In the genomic region with DNA sequence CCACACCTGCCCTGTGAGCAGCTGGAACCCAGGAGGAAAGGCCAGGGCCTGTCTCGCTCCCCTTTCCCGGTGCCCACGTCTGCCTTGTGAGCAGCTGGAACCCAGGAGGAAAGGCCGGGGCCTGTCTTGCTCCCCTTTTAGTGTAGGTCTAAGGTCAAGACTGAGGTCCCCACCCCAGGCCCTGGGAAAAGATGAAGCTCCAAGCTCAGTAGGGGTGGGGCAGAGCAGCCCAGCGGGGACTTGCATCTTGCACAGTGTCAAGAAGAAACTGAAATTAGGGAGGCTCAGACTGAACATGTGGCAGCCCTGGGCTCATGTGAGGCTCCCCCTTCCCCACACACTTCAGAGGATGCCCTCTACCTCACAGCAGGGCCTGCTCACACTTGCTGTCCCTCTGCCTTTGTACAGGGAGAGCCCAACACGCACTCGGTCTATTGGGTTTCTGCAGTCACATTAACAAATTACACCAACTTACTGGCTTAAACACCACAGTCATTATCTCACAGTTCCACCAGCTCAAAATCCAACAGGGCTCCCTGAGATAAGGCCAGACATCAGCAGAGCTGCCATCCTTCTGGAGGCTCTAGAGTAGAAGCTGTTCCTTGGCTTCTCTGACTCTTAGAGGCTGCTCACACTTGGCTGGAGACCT, we compare ENCODE assay signal across 1 cellular context.
TF ChIP-seq lines count a peak whose summit lies in the region.

No MANE protein-coding gene starts in this region.

TF ChIP-seq in K562, 482 proteins besides CTCF, POLR2A, EP300 and RAD21 (continued from another document and continues in another):
- TF ChIP-seq, protein P1, sequence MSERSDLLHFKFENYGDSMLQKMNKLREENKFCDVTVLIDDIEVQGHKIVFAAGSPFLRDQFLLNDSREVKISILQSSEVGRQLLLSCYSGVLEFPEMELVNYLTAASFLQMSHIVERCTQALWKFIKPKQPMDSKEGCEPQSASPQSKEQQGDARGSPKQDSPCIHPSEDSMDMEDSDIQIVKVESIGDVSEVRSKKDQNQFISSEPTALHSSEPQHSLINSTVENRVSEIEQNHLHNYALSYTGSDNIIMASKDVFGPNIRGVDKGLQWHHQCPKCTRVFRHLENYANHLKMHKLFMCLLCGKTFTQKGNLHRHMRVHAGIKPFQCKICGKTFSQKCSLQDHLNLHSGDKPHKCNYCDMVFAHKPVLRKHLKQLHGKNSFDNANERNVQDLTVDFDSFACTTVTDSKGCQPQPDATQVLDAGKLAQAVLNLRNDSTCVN (CRISPR knock-in tag; IDR thresholded peaks at IDR 0.05), result no peak
- no peak for TF ChIP-seq MCM2 (IDR thresholded peaks at IDR 0.05; ENCODE audit: low read depth)
- no peak for TF ChIP-seq MECOM (CRISPR knock-in tag; IDR thresholded peaks at IDR 0.05)
- TF ChIP-seq, protein P2, sequence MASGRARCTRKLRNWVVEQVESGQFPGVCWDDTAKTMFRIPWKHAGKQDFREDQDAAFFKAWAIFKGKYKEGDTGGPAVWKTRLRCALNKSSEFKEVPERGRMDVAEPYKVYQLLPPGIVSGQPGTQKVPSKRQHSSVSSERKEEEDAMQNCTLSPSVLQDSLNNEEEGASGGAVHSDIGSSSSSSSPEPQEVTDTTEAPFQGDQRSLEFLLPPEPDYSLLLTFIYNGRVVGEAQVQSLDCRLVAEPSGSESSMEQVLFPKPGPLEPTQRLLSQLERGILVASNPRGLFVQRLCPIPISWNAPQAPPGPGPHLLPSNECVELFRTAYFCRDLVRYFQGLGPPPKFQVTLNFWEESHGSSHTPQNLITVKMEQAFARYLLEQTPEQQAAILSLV (tag; IDR thresholded peaks at IDR 0.05), result no peak
- peak; percentile 69 for TF ChIP-seq SMARCC2 (IDR thresholded peaks at IDR 0.05; ENCODE audit: low read depth)
- TF ChIP-seq MYNN (IDR thresholded peaks at IDR 0.05), result 0 out of 2 replicates have a peak, but pooled peaks have one; percentile 35
- TF ChIP-seq MYNN (CRISPR knock-in tag; IDR thresholded peaks at IDR 0.05), result no peak
- no peak for TF ChIP-seq ZNF57 (CRISPR knock-in tag; IDR thresholded peaks at IDR 0.05)
- TF ChIP-seq, protein P3, sequence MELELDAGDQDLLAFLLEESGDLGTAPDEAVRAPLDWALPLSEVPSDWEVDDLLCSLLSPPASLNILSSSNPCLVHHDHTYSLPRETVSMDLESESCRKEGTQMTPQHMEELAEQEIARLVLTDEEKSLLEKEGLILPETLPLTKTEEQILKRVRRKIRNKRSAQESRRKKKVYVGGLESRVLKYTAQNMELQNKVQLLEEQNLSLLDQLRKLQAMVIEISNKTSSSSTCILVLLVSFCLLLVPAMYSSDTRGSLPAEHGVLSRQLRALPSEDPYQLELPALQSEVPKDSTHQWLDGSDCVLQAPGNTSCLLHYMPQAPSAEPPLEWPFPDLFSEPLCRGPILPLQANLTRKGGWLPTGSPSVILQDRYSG (tag; conservative IDR thresholded peaks at IDR 0.05; ENCODE audit: low read depth), result no peak
- TF ChIP-seq, protein P4, sequence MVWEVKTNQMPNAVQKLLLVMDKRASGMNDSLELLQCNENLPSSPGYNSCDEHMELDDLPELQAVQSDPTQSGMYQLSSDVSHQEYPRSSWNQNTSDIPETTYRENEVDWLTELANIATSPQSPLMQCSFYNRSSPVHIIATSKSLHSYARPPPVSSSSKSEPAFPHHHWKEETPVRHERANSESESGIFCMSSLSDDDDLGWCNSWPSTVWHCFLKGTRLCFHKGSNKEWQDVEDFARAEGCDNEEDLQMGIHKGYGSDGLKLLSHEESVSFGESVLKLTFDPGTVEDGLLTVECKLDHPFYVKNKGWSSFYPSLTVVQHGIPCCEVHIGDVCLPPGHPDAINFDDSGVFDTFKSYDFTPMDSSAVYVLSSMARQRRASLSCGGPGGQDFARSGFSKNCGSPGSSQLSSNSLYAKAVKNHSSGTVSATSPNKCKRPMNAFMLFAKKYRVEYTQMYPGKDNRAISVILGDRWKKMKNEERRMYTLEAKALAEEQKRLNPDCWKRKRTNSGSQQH (CRISPR knock-in tag; IDR thresholded peaks at IDR 0.05), result no peak
- TF ChIP-seq, protein P5, sequence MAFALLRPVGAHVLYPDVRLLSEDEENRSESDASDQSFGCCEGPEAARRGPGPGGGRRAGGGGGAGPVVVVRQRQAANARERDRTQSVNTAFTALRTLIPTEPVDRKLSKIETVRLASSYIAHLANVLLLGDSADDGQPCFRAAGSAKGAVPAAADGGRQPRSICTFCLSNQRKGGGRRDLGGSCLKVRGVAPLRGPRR (CRISPR knock-in tag; IDR thresholded peaks at IDR 0.05), result no peak
- TF ChIP-seq, protein P6, sequence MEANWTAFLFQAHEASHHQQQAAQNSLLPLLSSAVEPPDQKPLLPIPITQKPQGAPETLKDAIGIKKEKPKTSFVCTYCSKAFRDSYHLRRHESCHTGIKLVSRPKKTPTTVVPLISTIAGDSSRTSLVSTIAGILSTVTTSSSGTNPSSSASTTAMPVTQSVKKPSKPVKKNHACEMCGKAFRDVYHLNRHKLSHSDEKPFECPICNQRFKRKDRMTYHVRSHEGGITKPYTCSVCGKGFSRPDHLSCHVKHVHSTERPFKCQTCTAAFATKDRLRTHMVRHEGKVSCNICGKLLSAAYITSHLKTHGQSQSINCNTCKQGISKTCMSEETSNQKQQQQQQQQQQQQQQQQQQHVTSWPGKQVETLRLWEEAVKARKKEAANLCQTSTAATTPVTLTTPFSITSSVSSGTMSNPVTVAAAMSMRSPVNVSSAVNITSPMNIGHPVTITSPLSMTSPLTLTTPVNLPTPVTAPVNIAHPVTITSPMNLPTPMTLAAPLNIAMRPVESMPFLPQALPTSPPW (CRISPR knock-in tag; IDR thresholded peaks at IDR 0.05), result peak; percentile 24; the same call in 1 of the 2 replicates
- TF ChIP-seq POLR2B (IDR thresholded peaks at IDR 0.05; ENCODE audit: low read depth, partially characterized antibody), result no peak
- TF ChIP-seq ZNF79 (CRISPR knock-in tag; IDR thresholded peaks at IDR 0.05; ENCODE audit: low read depth), result no peak
- no peak for TF ChIP-seq HEY1 (CRISPR knock-in tag; IDR thresholded peaks at IDR 0.05; ENCODE audit: borderline replicate concordance)
- no peak for TF ChIP-seq PHF21A (IDR thresholded peaks at IDR 0.05; ENCODE audit: borderline replicate concordance, low read depth)
- TF ChIP-seq SMAD1 (IDR thresholded peaks at IDR 0.05; ENCODE audit: low read depth, low read length, partially characterized antibody), result peak; percentile 62
- no peak for TF ChIP-seq FOXA1 (IDR thresholded peaks at IDR 0.05; ENCODE audit: borderline replicate concordance)
- no peak for TF ChIP-seq RBM34 (IDR thresholded peaks at IDR 0.05; ENCODE audit: borderline replicate concordance, insufficient read depth, low read length)
- no peak for TF ChIP-seq KLF1 (tag; IDR thresholded peaks at IDR 0.05)
- no peak for TF ChIP-seq RBM17 (IDR thresholded peaks at IDR 0.05; ENCODE audit: borderline replicate concordance, low read depth, low read length)
- TF ChIP-seq BDP1 (IDR thresholded peaks at IDR 0.05; ENCODE audit: insufficient read depth, insufficient read length), result no peak
- TF ChIP-seq ZFP30 (CRISPR knock-in tag; IDR thresholded peaks at IDR 0.05; ENCODE audit: borderline replicate concordance), result no peak
- TF ChIP-seq PCBP2 (IDR thresholded peaks at IDR 0.05; ENCODE audit: low read depth, low read length, poor library complexity, severe bottlenecking), result no peak
- TF ChIP-seq ARNT (IDR thresholded peaks at IDR 0.05), result peak in 1 of 2 experiments; percentile 84; a peak in 2 of 4 replicates
- TF ChIP-seq, protein P7, sequence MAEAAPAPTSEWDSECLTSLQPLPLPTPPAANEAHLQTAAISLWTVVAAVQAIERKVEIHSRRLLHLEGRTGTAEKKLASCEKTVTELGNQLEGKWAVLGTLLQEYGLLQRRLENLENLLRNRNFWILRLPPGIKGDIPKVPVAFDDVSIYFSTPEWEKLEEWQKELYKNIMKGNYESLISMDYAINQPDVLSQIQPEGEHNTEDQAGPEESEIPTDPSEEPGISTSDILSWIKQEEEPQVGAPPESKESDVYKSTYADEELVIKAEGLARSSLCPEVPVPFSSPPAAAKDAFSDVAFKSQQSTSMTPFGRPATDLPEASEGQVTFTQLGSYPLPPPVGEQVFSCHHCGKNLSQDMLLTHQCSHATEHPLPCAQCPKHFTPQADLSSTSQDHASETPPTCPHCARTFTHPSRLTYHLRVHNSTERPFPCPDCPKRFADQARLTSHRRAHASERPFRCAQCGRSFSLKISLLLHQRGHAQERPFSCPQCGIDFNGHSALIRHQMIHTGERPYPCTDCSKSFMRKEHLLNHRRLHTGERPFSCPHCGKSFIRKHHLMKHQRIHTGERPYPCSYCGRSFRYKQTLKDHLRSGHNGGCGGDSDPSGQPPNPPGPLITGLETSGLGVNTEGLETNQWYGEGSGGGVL (CRISPR knock-in tag; IDR thresholded peaks at IDR 0.05), result no peak
- TF ChIP-seq, protein P8, sequence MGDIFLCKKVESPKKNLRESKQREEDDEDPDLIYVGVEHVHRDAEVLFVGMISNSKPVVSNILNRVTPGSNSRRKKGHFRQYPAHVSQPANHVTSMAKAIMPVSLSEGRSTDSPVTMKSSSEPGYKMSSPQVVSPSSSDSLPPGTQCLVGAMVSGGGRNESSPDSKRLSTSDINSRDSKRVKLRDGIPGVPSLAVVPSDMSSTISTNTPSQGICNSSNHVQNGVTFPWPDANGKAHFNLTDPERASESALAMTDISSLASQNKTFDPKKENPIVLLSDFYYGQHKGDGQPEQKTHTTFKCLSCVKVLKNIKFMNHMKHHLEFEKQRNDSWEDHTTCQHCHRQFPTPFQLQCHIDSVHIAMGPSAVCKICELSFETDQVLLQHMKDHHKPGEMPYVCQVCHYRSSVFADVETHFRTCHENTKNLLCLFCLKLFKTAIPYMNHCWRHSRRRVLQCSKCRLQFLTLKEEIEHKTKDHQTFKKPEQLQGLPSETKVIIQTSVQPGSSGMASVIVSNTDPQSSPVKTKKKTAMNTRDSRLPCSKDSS (IDR thresholded peaks at IDR 0.05; ENCODE audit: low read depth, partially characterized antibody), result no peak
- TF ChIP-seq BCOR (IDR thresholded peaks at IDR 0.05), result no peak
- TF ChIP-seq, protein P9, sequence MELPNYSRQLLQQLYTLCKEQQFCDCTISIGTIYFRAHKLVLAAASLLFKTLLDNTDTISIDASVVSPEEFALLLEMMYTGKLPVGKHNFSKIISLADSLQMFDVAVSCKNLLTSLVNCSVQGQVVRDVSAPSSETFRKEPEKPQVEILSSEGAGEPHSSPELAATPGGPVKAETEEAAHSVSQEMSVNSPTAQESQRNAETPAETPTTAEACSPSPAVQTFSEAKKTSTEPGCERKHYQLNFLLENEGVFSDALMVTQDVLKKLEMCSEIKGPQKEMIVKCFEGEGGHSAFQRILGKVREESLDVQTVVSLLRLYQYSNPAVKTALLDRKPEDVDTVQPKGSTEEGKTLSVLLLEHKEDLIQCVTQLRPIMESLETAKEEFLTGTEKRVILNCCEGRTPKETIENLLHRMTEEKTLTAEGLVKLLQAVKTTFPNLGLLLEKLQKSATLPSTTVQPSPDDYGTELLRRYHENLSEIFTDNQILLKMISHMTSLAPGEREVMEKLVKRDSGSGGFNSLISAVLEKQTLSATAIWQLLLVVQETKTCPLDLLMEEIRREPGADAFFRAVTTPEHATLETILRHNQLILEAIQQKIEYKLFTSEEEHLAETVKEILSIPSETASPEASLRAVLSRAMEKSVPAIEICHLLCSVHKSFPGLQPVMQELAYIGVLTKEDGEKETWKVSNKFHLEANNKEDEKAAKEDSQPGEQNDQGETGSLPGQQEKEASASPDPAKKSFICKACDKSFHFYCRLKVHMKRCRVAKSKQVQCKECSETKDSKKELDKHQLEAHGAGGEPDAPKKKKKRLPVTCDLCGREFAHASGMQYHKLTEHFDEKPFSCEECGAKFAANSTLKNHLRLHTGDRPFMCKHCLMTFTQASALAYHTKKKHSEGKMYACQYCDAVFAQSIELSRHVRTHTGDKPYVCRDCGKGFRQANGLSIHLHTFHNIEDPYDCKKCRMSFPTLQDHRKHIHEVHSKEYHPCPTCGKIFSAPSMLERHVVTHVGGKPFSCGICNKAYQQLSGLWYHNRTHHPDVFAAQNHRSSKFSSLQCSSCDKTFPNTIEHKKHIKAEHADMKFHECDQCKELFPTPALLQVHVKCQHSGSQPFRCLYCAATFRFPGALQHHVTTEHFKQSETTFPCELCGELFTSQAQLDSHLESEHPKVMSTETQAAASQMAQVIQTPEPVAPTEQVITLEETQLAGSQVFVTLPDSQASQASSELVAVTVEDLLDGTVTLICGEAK (IDR thresholded peaks at IDR 0.05), result no peak
- TF ChIP-seq, protein P9 (CRISPR knock-in tag; IDR thresholded peaks at IDR 0.05), result no peak
- no peak for TF ChIP-seq CEBPB (tag; IDR thresholded peaks at IDR 0.05)
- no peak for TF ChIP-seq ZNF133 (CRISPR knock-in tag; IDR thresholded peaks at IDR 0.05)
- no peak for TF ChIP-seq PTTG1 (tag; IDR thresholded peaks at IDR 0.05; ENCODE audit: low read depth)
- TF ChIP-seq C11orf30 (IDR thresholded peaks at IDR 0.05; ENCODE audit: low read depth), result no peak
- TF ChIP-seq, protein P10, sequence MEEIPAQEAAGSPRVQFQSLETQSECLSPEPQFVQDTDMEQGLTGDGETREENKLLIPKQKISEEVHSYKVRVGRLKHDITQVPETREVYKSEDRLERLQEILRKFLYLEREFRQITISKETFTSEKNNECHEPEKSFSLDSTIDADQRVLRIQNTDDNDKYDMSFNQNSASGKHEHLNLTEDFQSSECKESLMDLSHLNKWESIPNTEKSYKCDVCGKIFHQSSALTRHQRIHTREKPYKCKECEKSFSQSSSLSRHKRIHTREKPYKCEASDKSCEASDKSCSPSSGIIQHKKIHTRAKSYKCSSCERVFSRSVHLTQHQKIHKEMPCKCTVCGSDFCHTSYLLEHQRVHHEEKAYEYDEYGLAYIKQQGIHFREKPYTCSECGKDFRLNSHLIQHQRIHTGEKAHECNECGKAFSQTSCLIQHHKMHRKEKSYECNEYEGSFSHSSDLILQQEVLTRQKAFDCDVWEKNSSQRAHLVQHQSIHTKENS (CRISPR knock-in tag; IDR thresholded peaks at IDR 0.05), result no peak
- no peak for TF ChIP-seq ZNF551 (CRISPR knock-in tag; IDR thresholded peaks at IDR 0.05)
- TF ChIP-seq ERF (CRISPR knock-in tag; IDR thresholded peaks at IDR 0.05), result no peak
- TF ChIP-seq ILF3 (IDR thresholded peaks at IDR 0.05; ENCODE audit: borderline replicate concordance), result no peak
